ENCODE assay signal across 19 cellular contexts in the genomic region with DNA sequence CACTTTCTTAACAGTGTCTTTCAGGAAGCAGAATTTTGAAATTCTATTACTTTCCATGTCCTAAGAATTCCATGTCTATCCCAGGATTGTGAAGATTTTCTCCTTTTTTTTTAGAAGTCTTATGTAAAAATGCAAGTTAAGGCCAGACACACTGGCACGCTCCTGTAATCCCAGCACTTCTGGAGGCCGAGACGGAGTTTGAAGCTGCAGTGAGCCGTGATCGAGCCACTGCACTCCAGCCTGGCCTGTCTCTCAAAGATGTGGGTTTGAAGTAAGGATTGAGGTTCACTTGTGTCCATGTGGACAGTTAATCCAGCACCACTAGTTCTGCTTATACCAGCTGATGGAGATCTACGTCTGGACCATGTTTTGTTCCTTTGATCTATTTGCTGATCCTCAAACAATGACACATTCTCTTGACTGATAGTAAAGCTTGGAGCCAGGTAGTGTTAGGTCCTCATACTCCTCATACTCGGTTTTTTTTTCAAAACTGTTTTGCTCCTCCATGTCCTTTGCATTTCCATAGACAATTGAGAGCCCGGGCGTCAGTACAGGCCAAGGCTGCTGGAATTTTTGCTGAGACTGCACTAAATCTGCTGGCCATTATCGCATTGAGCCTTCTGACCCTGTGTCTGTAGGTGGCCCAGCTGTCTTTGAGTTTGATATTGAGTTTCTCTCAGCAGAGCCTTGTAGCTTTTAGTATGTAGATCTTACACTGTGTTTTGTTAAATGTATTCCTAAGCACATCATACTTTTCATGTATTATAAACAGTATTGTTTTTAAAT. TPM values are rescaled to one million over a fixed set of nuclear protein-coding genes. Genes with fewer than 3 reads are reported as not detected.
"Had no signal": no experiment of that assay in that cellular context is flagged by ENCODE, and none has a peak within 500 bp of the region (broad histone marks: within the 10 kb centered on the region; RNA-seq: fewer than 3 reads in every experiment).

No MANE protein-coding gene starts in this region.

- DNase-seq: activated CD4-positive, alpha-beta memory T cell treated with anti-CD3 and anti-CD28 coated beads, Interleukin-2, amount 10 ng/mL, durations not matched to agents 7 days and 5 days; activated CD4-positive, alpha-beta T cell treated with anti-CD3 and anti-CD28 coated beads for 4 hours; activated gamma-delta T cell treated with Interleukin-2 at 50 U/mL for 16 hours; activated T-cell treated with anti-CD3 and anti-CD28 coated beads, Interleukin-2, amount 50 U/mL, for 24 hours; anterior cingulate cortex; brain microvascular endothelial cell; erythroblast; gastrocnemius medialis; heart right ventricle; left colon; stimulated activated CD4-positive, alpha-beta T cell treated with anti-CD3 and anti-CD28 coated beads, Interleukin-4, amount 100 ng/mL, for 24 hours; stimulated activated naive CD8-positive, alpha-beta T cell treated with anti-CD3 and anti-CD28 coated beads, Interleukin-15, Interleukin-2, amounts not matched to agents 100 U/mL and 50 U/mL, for 24 hours; T-helper 9 cell; testis; upper lobe of right lung had no signal

- H3K4me1 ChIP-seq: gastrocnemius medialis, heart right ventricle, parathyroid adenoma, SJSA1, testis, upper lobe of right lung had no signal

- H3K9me3 Mint-ChIP-seq: activated T-cell treated with anti-CD3 and anti-CD28 coated beads, Interleukin-2, amount 50 U/mL, for 24 hours had no signal

- H3K9ac ChIP-seq: parathyroid adenoma had no signal

- H3K4me1 Mint-ChIP-seq: activated CD4-positive, alpha-beta memory T cell treated with anti-CD3 and anti-CD28 coated beads, Interleukin-2, amount 10 ng/mL, durations not matched to agents 7 days and 5 days had no signal

- H3K27ac ChIP-seq: brain microvascular endothelial cell, gastrocnemius medialis, heart right ventricle, parathyroid adenoma, SJSA1, testis, upper lobe of right lung had no signal

- H3K4me3 Mint-ChIP-seq: activated CD4-positive, alpha-beta memory T cell treated with anti-CD3 and anti-CD28 coated beads, Interleukin-2, amount 10 ng/mL, durations not matched to agents 7 days and 5 days; activated naive CD8-positive, alpha-beta T cell; activated T-cell treated with anti-CD3 and anti-CD28 coated beads, Interleukin-2, amount 50 U/mL, for 24 hours had no signal

- H2AFZ ChIP-seq: parathyroid adenoma had no signal

- H3K4me3 ChIP-seq: gastrocnemius medialis, heart right ventricle, lung, SJSA1, testis, upper lobe of right lung had no signal

- ATAC-seq: gastrocnemius medialis; heart right ventricle; left colon; stimulated activated naive CD8-positive, alpha-beta T cell treated with anti-CD3 and anti-CD28 coated beads, Interleukin-15, Interleukin-2, amounts not matched to agents 100 U/mL and 50 U/mL, for 24 hours; upper lobe of right lung had no signal

- H3K36me3 ChIP-seq: brain microvascular endothelial cell had no signal

- H3K27ac Mint-ChIP-seq: activated CD4-positive, alpha-beta memory T cell treated with anti-CD3 and anti-CD28 coated beads, Interleukin-2, amount 10 ng/mL, durations not matched to agents 7 days and 5 days; activated naive CD8-positive, alpha-beta T cell; activated T-cell treated with anti-CD3 and anti-CD28 coated beads, Interleukin-2, amount 50 U/mL, for 24 hours had no signal

- H3K9me3 ChIP-seq: gastrocnemius medialis, SJSA1, testis, upper lobe of right lung had no signal

- H3K27me3 ChIP-seq: brain microvascular endothelial cell, gastrocnemius medialis, heart right ventricle, SJSA1, testis, upper lobe of right lung had no signal

- H3K27me3 Mint-ChIP-seq: activated CD4-positive, alpha-beta memory T cell treated with anti-CD3 and anti-CD28 coated beads, Interleukin-2, amount 10 ng/mL, durations not matched to agents 7 days and 5 days; activated naive CD8-positive, alpha-beta T cell; activated T-cell treated with anti-CD3 and anti-CD28 coated beads, Interleukin-2, amount 50 U/mL, for 24 hours had no signal

RNA-seq across cellular contexts. Expression of a gene that starts 53.4 kb away (rescaled TPM):
- total RNA-seq: activated CD4-positive, alpha-beta memory T cell treated with anti-CD3 and anti-CD28 coated beads, Interleukin-2, amount 10 ng/mL, durations not matched to agents 7 days and 5 days had no signal
